ENCODE assay signal across 31 cellular contexts in the genomic region with DNA sequence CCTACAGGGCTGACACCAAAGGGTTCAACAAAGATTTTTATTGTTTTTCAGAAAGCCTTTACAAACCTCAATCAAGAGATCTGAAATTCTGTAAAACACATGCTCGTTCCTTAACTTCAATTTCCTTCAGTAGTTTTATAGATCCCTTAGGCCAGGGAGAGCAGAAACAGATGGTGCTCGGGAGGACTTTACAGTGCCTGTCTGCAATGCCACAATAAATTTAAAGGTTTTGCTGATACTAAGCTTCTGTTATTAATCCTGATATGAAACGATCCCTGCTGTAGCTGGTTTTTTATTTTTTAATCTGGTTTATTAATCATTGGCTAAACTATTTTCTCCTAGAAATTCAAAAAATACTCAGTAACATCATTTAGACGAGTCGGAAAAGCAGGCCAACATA.
"Had no signal": no experiment of that assay in that cellular context is flagged by ENCODE, and none has a peak within 500 bp of the region (broad histone marks: within the 10 kb centered on the region; RNA-seq: fewer than 3 reads in every experiment).

No MANE protein-coding gene starts in this region.

- FAIRE-seq: astrocyte had no signal

- DNase-seq: activated CD4-positive, alpha-beta T cell treated with anti-CD3 and anti-CD28 coated beads for 1 hour; activated CD4-positive, alpha-beta T cell treated with anti-CD3 and anti-CD28 coated beads for 48 hours; activated CD4-positive, alpha-beta T cell treated with anti-CD3 and anti-CD28 coated beads, Interleukin-2, amount 50 U/mL, for 48 hours; activated CD4-positive, CD25-positive, alpha-beta regulatory T cell; activated CD8-positive, alpha-beta memory T cell treated with anti-CD3 and anti-CD28 coated beads, Interleukin-2, amount 50 U/mL, for 4 hours; activated gamma-delta T cell treated with Interleukin-2 at 50 U/mL for 16 hours; activated naive CD4-positive, alpha-beta T cell treated with anti-CD3 and anti-CD28 coated beads for 36 hours; activated T-cell treated with anti-CD3 and anti-CD28 coated beads for 4 hours; activated T-cell treated with anti-CD3 and anti-CD28 coated beads, Interleukin-2, amount 50 U/mL, for 4 hours; adrenal gland; body of pancreas; cerebellar nuclear complex; MM.1S; MV-4-11; NCI-H1092; NCI-H146; NCI-H187; NCI-H2029 treated with DMSO at 0.1 percent for 48 hours; NCI-H2107; NCI-H226; NCI-H446 treated with DMSO at 0.1 percent for 48 hours; NCI-H524; SHP77 treated with DMSO at 0.1 percent for 48 hours; T1000; WERI-Rb-1 had no signal

- H3K4me1 ChIP-seq: adrenal gland, body of pancreas, breast epithelium, SJSA1 had no signal

- H3K9ac ChIP-seq: KMS-11 had no signal

- ATAC-seq: activated naive CD4-positive, alpha-beta T cell treated with anti-CD3 and anti-CD28 coated beads, Interleukin-2, amount 50 U/mL, for 72 hours; activated T-cell treated with anti-CD3 and anti-CD28 coated beads, Interleukin-2, amount 50 U/mL, for 4 hours; body of pancreas; Panc1 had no signal

- H3K36me3 ChIP-seq: adrenal gland, breast epithelium, SJSA1, WERI-Rb-1 had no signal

- H3K9me3 ChIP-seq: adrenal gland, body of pancreas, breast epithelium, SJSA1 had no signal

- H3K27me3 ChIP-seq: adrenal gland, body of pancreas, breast epithelium, SJSA1 had no signal

- H3K27ac ChIP-seq: adrenal gland, body of pancreas, breast epithelium, KMS-11, SJSA1, WERI-Rb-1 had no signal

- H3K4me3 ChIP-seq: adrenal gland, body of pancreas, breast epithelium, SJSA1 had no signal
